29 cellular contexts compared by ENCODE assay signal in genomic region chr11:93249437-93250210, GRCh38. TPM values are rescaled to one million over a fixed set of nuclear protein-coding genes. Genes with fewer than 3 reads are reported as not detected.
DNase-seq lines count a peak whose midpoint lies in the region; ATAC-seq, FAIRE-seq and TF ChIP-seq lines count a peak whose summit lies in the region.
"Had no signal": no experiment of that assay in that cellular context is flagged by ENCODE, and none has a peak within 500 bp of the region (broad histone marks: within the 10 kb centered on the region; RNA-seq: fewer than 3 reads in every experiment).

No MANE protein-coding gene starts in this region.

- TF ChIP-seq POLR2A in right lobe of liver (IDR thresholded peaks at IDR 0.05) (no peak), HepG2 (IDR thresholded peaks at IDR 0.05; ENCODE audit: insufficient read depth in 1 of 2, low read depth in 2 of 2, low read length in 2 of 2) (no peak), spleen (IDR thresholded peaks at IDR 0.05) (no peak)

- no peak overlapping the region for H3K27ac ChIP-seq in right lobe of liver
- H3K27ac ChIP-seq in HepG2 (ENCODE audit: extremely low read length, insufficient read depth, low read length): no peak overlapping the region
- no peak overlapping the region for H3K27ac ChIP-seq in neural progenitor cell
- peak overlapping the region in 3 of 8 donors; percentile 4 to 40 (median 18) for H3K27ac ChIP-seq in spleen
- H3K27ac ChIP-seq in aorta (ENCODE audit: low read depth in 1 of 2, low read length in 2 of 2): no peak overlapping the region
- H3K27ac ChIP-seq: cardiac muscle cell, coronary artery, sigmoid colon, testis, vagina, VCaP had no signal

- H2AFZ ChIP-seq in HepG2 (ENCODE audit: low read length) (no peak overlapping the region), neural progenitor cell (replicated peaks) (no peak overlapping the region)
- H2AFZ ChIP-seq: GM23338 had no signal

- BruUV-seq in HepG2 (replicated peaks; lab: Mats Ljungman, UMichigan): no TSS peak

- H3K9ac ChIP-seq in HepG2 (ENCODE audit: insufficient read depth, low read depth, low read length) (no peak overlapping the region), neural progenitor cell (no peak overlapping the region)

- peaks cover 12% of the 10 kb centered on the region for H3K9me3 Mint-ChIP-seq in neural progenitor cell
- H3K9me3 Mint-ChIP-seq in activated T-cell treated with anti-CD3 and anti-CD28 coated beads, Interleukin-2, amount 50 U/mL, for 24 hours: no peaks in the 10 kb centered on the region
- H3K9me3 Mint-ChIP-seq: activated CD4-positive, alpha-beta T cell treated with anti-CD3 and anti-CD28 coated beads, Interleukin-2, amount 10 ng/mL, durations not matched to agents 7 days and 5 days; activated naive CD4-positive, alpha-beta T cell treated with anti-CD3 and anti-CD28 coated beads, Interleukin-2, amount 10 ng/mL, durations not matched to agents 7 days and 5 days; T-helper 2 cell treated with Interferon-gamma antibody and Interleukin-4, amounts not matched to agents 5 μg/mL and 100 μg/mL, for 36 hours had no signal

- H3K36me3 Mint-ChIP-seq in neural progenitor cell: peaks cover 5% of the 10 kb centered on the region
- no peaks in the 10 kb centered on the region for H3K36me3 Mint-ChIP-seq in activated T-cell treated with anti-CD3 and anti-CD28 coated beads, Interleukin-2, amount 50 U/mL, for 24 hours (ENCODE audit: low read depth)
- H3K36me3 Mint-ChIP-seq: activated naive CD4-positive, alpha-beta T cell treated with anti-CD3 and anti-CD28 coated beads, Interleukin-2, amount 10 ng/mL, durations not matched to agents 7 days and 5 days; CD4-positive, CD25-positive, alpha-beta regulatory T cell had no signal

- no peaks in the 10 kb centered on the region for H3K27me3 ChIP-seq in right lobe of liver
- H3K27me3 ChIP-seq in HepG2 (ENCODE audit: control insufficient read depth in 1 of 2, insufficient read depth in 2 of 2, low read length in 2 of 2): no peaks in the 10 kb centered on the region
- no peaks in the 10 kb centered on the region for H3K27me3 ChIP-seq in neural progenitor cell
- H3K27me3 ChIP-seq in spleen (replicated peaks in 1 of 7): no peaks in the 10 kb centered on the region
- no peaks in the 10 kb centered on the region for H3K27me3 ChIP-seq in aorta (ENCODE audit: control insufficient read depth in 1 of 2, insufficient read depth in 2 of 2, low read length in 1 of 2)
- H3K27me3 ChIP-seq: cardiac muscle cell, sigmoid colon, testis, vagina had no signal

- in situ Hi-C loops in HepG2 (cut with HindIII; ENCODE audit: extremely low pct_ligation_motif_present, low pct_unique_long_range_greater_than_20kb): no loop called here

- TF ChIP-seq RAD21 in HepG2 (CRISPR knock-in tag; IDR thresholded peaks at IDR 0.05): no peak

- FAIRE-seq in HepG2 (lab: Jason Lieb, UNC): no peak
- FAIRE-seq: GM12892 had no signal

- TF ChIP-seq EP300 in HepG2 (IDR thresholded peaks at IDR 0.05; ENCODE audit: low read depth in 2 of 2, low read length in 2 of 2): no peak
- TF ChIP-seq EP300 in HepG2 (CRISPR knock-in tag; IDR thresholded peaks at IDR 0.05; ENCODE audit: borderline replicate concordance): no peak

- H4K20me1 ChIP-seq in HepG2 (ENCODE audit: insufficient read depth, low read length) (no peaks in the 10 kb centered on the region), neural progenitor cell (ENCODE audit: low read depth) (no peaks in the 10 kb centered on the region)

- no peak for DNase-seq in right lobe of liver
- no peak for DNase-seq in HepG2 (ENCODE audit: low spot score)
- DNase-seq in fibroblast of villous mesenchyme (ENCODE audit: low read depth): peak; percentile 20
- DNase-seq in neural progenitor cell (ENCODE audit: low spot score): no peak
- no peak for DNase-seq in ecto neural progenitor cell (ENCODE audit: low spot score)
- DNase-seq in spleen: no peak
- no peak for DNase-seq in aorta
- DNase-seq in activated T-cell treated with anti-CD3 and anti-CD28 coated beads, Interleukin-2, amount 50 U/mL, for 24 hours: no peak
- DNase-seq: activated CD4-positive, alpha-beta T cell treated with anti-CD3 and anti-CD28 coated beads, Interleukin-2, amount 10 ng/mL, durations not matched to agents 7 days and 5 days; activated naive CD4-positive, alpha-beta T cell treated with anti-CD3 and anti-CD28 coated beads, Interleukin-2, amount 10 ng/mL, durations not matched to agents 7 days and 5 days; amniotic stem cell; CD4-positive, CD25-positive, alpha-beta regulatory T cell; EL; NCI-H2171; NCI-H510A; SHP77; sigmoid colon; stimulated activated CD4-positive, alpha-beta T cell treated with anti-CD3 and anti-CD28 coated beads, Interleukin-15, amount 100 ng/mL, for 24 hours; stimulated activated naive CD4-positive, alpha-beta T cell; testis had no signal

- no peak overlapping the region for H3K4me3 Mint-ChIP-seq in neural progenitor cell
- H3K4me3 Mint-ChIP-seq in activated T-cell treated with anti-CD3 and anti-CD28 coated beads, Interleukin-2, amount 50 U/mL, for 24 hours: no peak overlapping the region
- H3K4me3 Mint-ChIP-seq: activated CD4-positive, alpha-beta T cell treated with anti-CD3 and anti-CD28 coated beads, Interleukin-2, amount 10 ng/mL, durations not matched to agents 7 days and 5 days; activated naive CD4-positive, alpha-beta T cell treated with anti-CD3 and anti-CD28 coated beads, Interleukin-2, amount 10 ng/mL, durations not matched to agents 7 days and 5 days; activated T-helper 1 cell treated with anti-CD3 and anti-CD28 coated beads, Interleukin-12 subunit alpha, Interleukin-12 subunit beta, Interleukin-2, Interleukin-4 antibody, amounts not matched to agents 30 ng/mL and 10 ng/mL and 1 ng/mL, durations not matched to agents 14 hours and 24 hours and 36 hours; CD4-positive, CD25-positive, alpha-beta regulatory T cell; GM23338; T-helper 2 cell treated with Interferon-gamma antibody and Interleukin-4, amounts not matched to agents 5 μg/mL and 100 μg/mL, for 36 hours had no signal

- peaks cover 2% of the 10 kb centered on the region for H3K27me3 Mint-ChIP-seq in neural progenitor cell (ENCODE audit: insufficient read depth, low read depth)
- H3K27me3 Mint-ChIP-seq in activated T-cell treated with anti-CD3 and anti-CD28 coated beads, Interleukin-2, amount 50 U/mL, for 24 hours: peaks cover 24% of the 10 kb centered on the region
- H3K27me3 Mint-ChIP-seq: activated naive CD4-positive, alpha-beta T cell treated with anti-CD3 and anti-CD28 coated beads, Interleukin-2, amount 10 ng/mL, durations not matched to agents 7 days and 5 days; CD4-positive, CD25-positive, alpha-beta regulatory T cell had no signal

- H3F3A ChIP-seq in neural progenitor cell (ENCODE audit: low read depth): no peaks in the 10 kb centered on the region

- ATAC-seq in right lobe of liver (peak; percentile 21 to 61 (median 60)), HepG2 (no peak), aorta (ENCODE audit: low FRiP score) (no peak)
- ATAC-seq: GM23338, Panc1 had no signal

- no peaks in the 10 kb centered on the region for H3K36me3 ChIP-seq in right lobe of liver
- no peaks in the 10 kb centered on the region for H3K36me3 ChIP-seq in HepG2 (replicated peaks in 1 of 2; ENCODE audit: control insufficient read depth in 1 of 2, insufficient read depth in 2 of 2, low read length in 2 of 2)
- H3K36me3 ChIP-seq in neural progenitor cell: no peaks in the 10 kb centered on the region
- no peaks in the 10 kb centered on the region for H3K36me3 ChIP-seq in spleen
- H3K36me3 ChIP-seq in aorta (ENCODE audit: control insufficient read depth in 1 of 2, insufficient read depth in 2 of 2, low read length in 1 of 2): no peaks in the 10 kb centered on the region
- H3K36me3 ChIP-seq: cardiac muscle cell, sigmoid colon, vagina had no signal

- no peaks in the 10 kb centered on the region for H3K79me2 ChIP-seq in HepG2 (ENCODE audit: insufficient read depth, low read length)
- H3K79me2 ChIP-seq in neural progenitor cell (ENCODE audit: low read depth): no peaks in the 10 kb centered on the region

- 31% methylated on average over 7 of the region's 7 CpGs for WGBS in right lobe of liver (ENCODE audit: insufficient coverage, low coverage, low lambda C conversion rate, missing lambda C conversion rate)
- WGBS in HepG2 (ENCODE audit: low lambda C conversion rate): 14% methylated on average over 7 of the region's 7 CpGs
- 45 to 56% (median 52%) methylated on average over 7 of the region's 7 CpGs for WGBS in spleen, 5 donors
- WGBS in aorta, 2 donors: 16 to 17% methylated on average over 7 of the region's 7 CpGs

- H3K27ac Mint-ChIP-seq in neural progenitor cell: peak overlapping the region; percentile 11
- H3K27ac Mint-ChIP-seq in activated T-cell treated with anti-CD3 and anti-CD28 coated beads, Interleukin-2, amount 50 U/mL, for 24 hours: no peak overlapping the region
- H3K27ac Mint-ChIP-seq: activated CD4-positive, alpha-beta T cell treated with anti-CD3 and anti-CD28 coated beads, Interleukin-2, amount 10 ng/mL, durations not matched to agents 7 days and 5 days; activated naive CD4-positive, alpha-beta T cell treated with anti-CD3 and anti-CD28 coated beads, Interleukin-2, amount 10 ng/mL, durations not matched to agents 7 days and 5 days; activated T-helper 1 cell treated with anti-CD3 and anti-CD28 coated beads, Interleukin-12 subunit alpha, Interleukin-12 subunit beta, Interleukin-2, Interleukin-4 antibody, amounts not matched to agents 30 ng/mL and 10 ng/mL and 1 ng/mL, durations not matched to agents 14 hours and 24 hours and 36 hours; CD4-positive, CD25-positive, alpha-beta regulatory T cell; GM23338; T-helper 2 cell treated with Interferon-gamma antibody and Interleukin-4, amounts not matched to agents 5 μg/mL and 100 μg/mL, for 36 hours had no signal

- H3K4me1 ChIP-seq in right lobe of liver (no peaks in the 10 kb centered on the region), HepG2 (ENCODE audit: insufficient read depth, low read length) (no peaks in the 10 kb centered on the region), neural progenitor cell (peaks cover 7% of the 10 kb centered on the region), spleen (peaks cover 0 to 4% (median 0%) of the 10 kb centered on the region in 6 donors), aorta (ENCODE audit: control insufficient read depth in 1 of 2, insufficient read depth in 2 of 2, low read length in 2 of 2) (peaks cover 0 to 4% of the 10 kb centered on the region in 2 donors)
- H3K4me1 ChIP-seq: sigmoid colon, testis, vagina had no signal

- no peak overlapping the region for H3K4me3 ChIP-seq in right lobe of liver
- H3K4me3 ChIP-seq in HepG2 (replicated peaks in 1 of 3; ENCODE audit: insufficient read depth in 1 of 3, low read depth in 2 of 3, low read length in 3 of 3): no peak overlapping the region
- no peak overlapping the region for H3K4me3 ChIP-seq in fibroblast of villous mesenchyme (ENCODE audit: low read depth, low read length)
- H3K4me3 ChIP-seq in neural progenitor cell: no peak overlapping the region
- H3K4me3 ChIP-seq in spleen: no peak overlapping the region
- no peak overlapping the region for H3K4me3 ChIP-seq in aorta (ENCODE audit: low read length in 2 of 2)
- H3K4me3 ChIP-seq: cardiac muscle cell, coronary artery, GM23338, sigmoid colon, testis, vagina had no signal

- H3K9me3 ChIP-seq in right lobe of liver: no peaks in the 10 kb centered on the region
- no peaks in the 10 kb centered on the region for H3K9me3 ChIP-seq in HepG2 (ENCODE audit: low read length)
- no peaks in the 10 kb centered on the region for H3K9me3 ChIP-seq in neural progenitor cell (ENCODE audit: low read depth)
- no peaks in the 10 kb centered on the region for H3K9me3 ChIP-seq in spleen
- H3K9me3 ChIP-seq in aorta (ENCODE audit: control insufficient read depth, low read length): no peaks in the 10 kb centered on the region
- H3K9me3 ChIP-seq: sigmoid colon, testis, vagina had no signal

- H3K4me1 Mint-ChIP-seq in neural progenitor cell: peaks cover 23% of the 10 kb centered on the region
- H3K4me1 Mint-ChIP-seq in activated T-cell treated with anti-CD3 and anti-CD28 coated beads, Interleukin-2, amount 50 U/mL, for 24 hours (ENCODE audit: low read depth): no peaks in the 10 kb centered on the region
- H3K4me1 Mint-ChIP-seq: activated CD4-positive, alpha-beta T cell treated with anti-CD3 and anti-CD28 coated beads, Interleukin-2, amount 10 ng/mL, durations not matched to agents 7 days and 5 days; activated naive CD4-positive, alpha-beta T cell treated with anti-CD3 and anti-CD28 coated beads, Interleukin-2, amount 10 ng/mL, durations not matched to agents 7 days and 5 days; CD4-positive, CD25-positive, alpha-beta regulatory T cell; GM23338 had no signal

- TF ChIP-seq CTCF in right lobe of liver (IDR thresholded peaks at IDR 0.05) (no peak), HepG2 (CRISPR knock-in tag; IDR thresholded peaks at IDR 0.05) (no peak), fibroblast of villous mesenchyme (IDR thresholded peaks at IDR 0.05; ENCODE audit: insufficient read depth, low read depth, low read length) (no peak), neural progenitor cell (IDR thresholded peaks at IDR 0.05) (no peak), spleen (IDR thresholded peaks at IDR 0.05 in 8 of 11, conservative IDR thresholded peaks at IDR 0.05 in 3 of 11) (no peak)

- CTCF ChIA-PET in HepG2 (lab: Yijun Ruan, JAX; ENCODE audit: low intra/inter-chr PET ratio, low total read pairs): no interaction called here

- intact Hi-C loops in right lobe of liver (cut with DNase I): no loop called here
- intact Hi-C loops in HepG2 (cut with micrococcal nuclease; ENCODE audit: unreplicated experiment): no loop called here
- intact Hi-C loops in spleen (cut with DNase I; ENCODE audit: low total_unique reads): no loop called here
- intact Hi-C loops in aorta (cut with DNase I): no loop called here

- POLR2A ChIA-PET in HepG2 (lab: Yijun Ruan, JAX): no interaction called here

- H3K4me2 ChIP-seq in HepG2 (ENCODE audit: low read depth, low read length) (no peak overlapping the region), neural progenitor cell (no peak overlapping the region)
- H3K4me2 ChIP-seq: GM23338 had no signal

RNA-seq across cellular contexts. Expression of gene SLC36A4, which starts 51.8 kb away (rescaled TPM):
- total RNA-seq in right lobe of liver: 10 to 100 TPM in 1 of 6 experiments, 1 to 10 TPM in 5; 3.2 to 10.7 (median 6.5) TPM
- total RNA-seq in HepG2 (2016; rRNA removed; fragmentation: Illumina TruSeq; extraction: Trizol): 7.3 and 7.5 TPM in 2 replicates
- 3.3 and 4.0 TPM in 2 replicates for total RNA-seq in HepG2 (2016; cell fraction: cytosol; rRNA removed; fragmentation: Illumina TruSeq; extraction: Trizol; ENCODE audit: low read depth)
- total RNA-seq in HepG2 (2016; cell fraction: insoluble cytoplasmic fraction; rRNA removed; fragmentation: Illumina TruSeq; extraction: Trizol): 6.9 and 7.0 TPM in 2 replicates
- 9.8 and 10.5 TPM in 2 replicates for total RNA-seq in HepG2 (2016; cell fraction: membrane; rRNA removed; fragmentation: Illumina TruSeq; extraction: Trizol)
- 14.4 and 16.9 TPM in 2 replicates for total RNA-seq in HepG2 (2016; cell fraction: nucleus; rRNA removed; fragmentation: Illumina TruSeq; extraction: Trizol)
- 9.5 and 10.2 TPM in 2 replicates for polyA plus RNA-seq in HepG2 (2011; rRNA removed)
- 6.1 and 11.9 TPM in 2 replicates for polyA plus RNA-seq in HepG2 (2011; cell fraction: cytosol; rRNA removed)
- polyA plus RNA-seq in HepG2 (2011; cell fraction: nucleus; rRNA removed): 4.3 and 6.3 TPM in 2 replicates
- 15.9 and 18.0 TPM in 2 replicates for polyA plus RNA-seq in HepG2 (2012)
- polyA plus RNA-seq in HepG2 (2016; cell fraction: cytosol; fragmentation: Illumina TruSeq; extraction: Trizol; ENCODE audit: low read depth): 7.0 and 8.6 TPM in 2 replicates
- polyA plus RNA-seq in HepG2 (2016; cell fraction: insoluble cytoplasmic fraction; fragmentation: Illumina TruSeq; extraction: Trizol; ENCODE audit: low read depth): 10.9 and 11.9 TPM in 2 replicates
- polyA plus RNA-seq in HepG2 (2016; cell fraction: membrane; fragmentation: Illumina TruSeq; extraction: Trizol; ENCODE audit: low read depth): 11.4 and 12.4 TPM in 2 replicates
- 14.8 and 16.9 TPM in 2 replicates for polyA plus RNA-seq in HepG2 (2016; cell fraction: nucleus; fragmentation: Illumina TruSeq; extraction: Trizol; ENCODE audit: insufficient read depth, low read depth)
- 5.4 and 23.7 TPM in 2 replicates for polyA minus RNA-seq in HepG2 (2011; rRNA and poly(A)+ RNA removed; ENCODE audit: low replicate concordance)
- 7.6 and 8.7 TPM in 2 replicates for polyA minus RNA-seq in HepG2 (2011; cell fraction: cytosol; rRNA and poly(A)+ RNA removed)
- 34.5 and 37.7 TPM in 2 replicates for polyA minus RNA-seq in HepG2 (2011; cell fraction: nucleus; rRNA and poly(A)+ RNA removed)
- 11.9 and 13.4 TPM in 2 replicates for total RNA-seq in fibroblast of villous mesenchyme
- 31.6 and 67.6 TPM in 2 replicates for total RNA-seq in neural progenitor cell (ENCODE audit: low replicate concordance)
- 10 to 100 TPM; 14.0 to 41.4 (median 19.1) TPM for total RNA-seq in spleen
- 1 to 10 TPM; 2.6 to 3.6 (median 3.4) TPM for polyA plus RNA-seq in spleen
- 10 to 100 TPM; 20.8 to 23.7 TPM for total RNA-seq in aorta
- polyA plus RNA-seq in aorta: 1 to 10 TPM; 4.4 to 5.3 TPM

Comparison
In these comparisons a context has a peak if more than half of its experiments do, and no peak if none do; other contexts are left out.
1. ATAC-seq: peak in right lobe of liver (4 of 4); none in HepG2 (single experiment) and aorta (single experiment).